8 cellular contexts compared by ENCODE assay signal in the genomic region with DNA sequence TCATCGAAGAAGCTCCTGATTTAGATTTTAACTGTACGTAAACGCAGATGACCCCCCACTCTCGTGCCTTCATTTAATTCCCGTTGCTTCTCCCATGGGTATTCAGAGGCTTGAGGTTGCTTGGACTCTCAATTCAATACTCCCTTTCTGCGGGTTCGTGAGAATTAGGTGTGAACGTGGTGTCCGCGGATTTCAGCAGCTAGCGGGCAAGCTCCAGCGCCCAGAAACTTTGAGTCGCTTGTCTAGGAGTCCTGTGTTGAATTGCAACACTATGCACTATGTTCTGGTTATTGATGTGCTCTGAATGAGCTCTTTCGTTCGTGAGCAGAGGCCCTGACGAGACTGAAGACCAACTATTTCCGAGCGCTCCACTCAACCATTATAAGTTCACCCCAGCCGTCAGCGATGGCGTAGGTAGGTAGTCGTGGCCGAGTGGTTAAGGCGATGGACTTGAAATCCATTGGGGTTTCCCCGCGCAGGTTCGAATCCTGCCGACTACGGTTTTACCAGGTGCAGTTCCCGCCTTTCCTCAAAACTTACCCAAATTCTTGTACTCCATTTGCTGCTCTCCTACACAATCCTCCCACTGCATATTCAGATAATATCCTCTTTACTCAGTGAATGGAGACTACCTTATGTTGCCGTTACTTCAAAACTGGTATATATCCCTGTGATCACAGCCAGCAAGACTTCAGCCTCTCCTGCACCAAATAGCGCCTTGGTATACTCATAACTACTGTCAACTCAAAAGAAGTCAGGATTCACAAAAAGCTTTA.
A peak's percentile ranks its signal among the peaks of the same experiment; 100 is the strongest.
DNase-seq lines count a peak whose midpoint lies in the region; ATAC-seq and TF ChIP-seq lines count a peak whose summit lies in the region.

No MANE protein-coding gene starts in this region.

- H3K27me3 Mint-ChIP-seq in chondrocyte (ENCODE audit: low read depth), result peaks cover 67% of the 10 kb centered on the region

- H3K4me1 Mint-ChIP-seq in chondrocyte (ENCODE audit: low read depth), result peaks cover 31% of the 10 kb centered on the region

- H3K4me3 Mint-ChIP-seq in chondrocyte (ENCODE audit: unreplicated experiment), result peak overlapping the region; percentile 64

- DNase-seq in DMS53 (lab: John Stamatoyannopoulos, UW) (peak; percentile 44), DMS53 treated with DMSO at 0.1 percent for 48 hours (lab: John Stamatoyannopoulos, UW; ENCODE audit: unreplicated experiment) (no peak), NB4 (ENCODE audit: low read depth) (peak; percentile 81), chondrocyte (ENCODE audit: low spot score) (no peak), retina (peak; percentile 64), NCI-H1092 treated with DMSO at 0.1 percent for 48 hours (lab: John Stamatoyannopoulos, UW) (no peak)
- DNase-seq in stimulated activated naive CD4-positive, alpha-beta T cell treated with Interleukin-2 at 50 U/mL for 16 hours (lab: John Stamatoyannopoulos, UW), result no peak

- peak overlapping the region; percentile 65 for H3K4me3 ChIP-seq in NB4 (ENCODE audit: low read depth, low read length)

- no peaks in the 10 kb centered on the region for H3K36me3 Mint-ChIP-seq in chondrocyte (ENCODE audit: low read depth)

- ATAC-seq in GM19455 (IDR thresholded peaks at IDR 0.05; ENCODE audit: unreplicated experiment), result no peak

- H3K27ac Mint-ChIP-seq in chondrocyte (ENCODE audit: unreplicated experiment), result no peak overlapping the region

- no peak for TF ChIP-seq POLR2A in NB4 (IDR thresholded peaks at IDR 0.05; ENCODE audit: extremely low read depth, insufficient read length)

- TF ChIP-seq CTCF in NB4 (IDR thresholded peaks at IDR 0.05; ENCODE audit: low read depth, low read length) (no peak), chondrocyte (IDR thresholded peaks at IDR 0.05) (no peak)

- H3K9me3 Mint-ChIP-seq in chondrocyte (ENCODE audit: low read depth), result peaks cover 4% of the 10 kb centered on the region

Comparison
In these comparisons a context has a peak if more than half of its experiments do, and no peak if none do; other contexts are left out.
1. DNase-seq: peak in DMS53 (single experiment), NB4 (single experiment) and retina (single experiment); none in DMS53 treated with DMSO at 0.1 percent for 48 hours (single experiment), chondrocyte (single experiment), NCI-H1092 treated with DMSO at 0.1 percent for 48 hours (single experiment) and stimulated activated naive CD4-positive, alpha-beta T cell treated with Interleukin-2 at 50 U/mL for 16 hours (single experiment).